Comparison of ENCODE assay signal across 12 cellular contexts in genomic region chr10:71547841-71548493, GRCh38.
DNase-seq lines count a peak whose midpoint lies in the region; ATAC-seq and TF ChIP-seq lines count a peak whose summit lies in the region.
"Had no signal": no experiment of that assay in that cellular context is flagged by ENCODE, and none has a peak within 500 bp of the region (broad histone marks: within the 10 kb centered on the region; RNA-seq: fewer than 3 reads in every experiment).

No MANE protein-coding gene starts in this region.

- DNase-seq in SJCRH30 = peak; percentile 79 to 80
- DNase-seq in fibroblast of the aortic adventitia (ENCODE audit: low read depth) = peak; percentile 63
- DNase-seq in mucosa of gallbladder (ENCODE audit: low spot score) = peak; percentile 56
- DNase-seq in upper lobe of left lung = peak in 1 of 2 donors; percentile 74
- no peak for DNase-seq in NCI-H1694 (lab: John Stamatoyannopoulos, UW)
- DNase-seq in H7 = no peak
- no peak for DNase-seq in NCI-H1417 (lab: John Stamatoyannopoulos, UW)
- DNase-seq: left colon; NCI-H446 treated with DMSO at 0.1 percent for 48 hours; stimulated activated CD4-positive, alpha-beta T cell treated with anti-CD3 and anti-CD28 coated beads, Interleukin-12 subunit alpha, Interleukin-12 subunit beta, amount 100 ng/mL, for 4 hours had no signal

- TF ChIP-seq POLR2A in upper lobe of left lung (IDR thresholded peaks at IDR 0.05) = no peak

- H3K27ac ChIP-seq in SJCRH30 (peak overlapping the region; percentile 20; the same call in 1 of the 2 replicates), upper lobe of left lung (peak overlapping the region in 2 of 4 donors; percentile 28 to 45)
- H3K27ac ChIP-seq: SK-N-MC had no signal

- no peaks in the 10 kb centered on the region for H3K36me3 ChIP-seq in SJCRH30
- no peaks in the 10 kb centered on the region for H3K36me3 ChIP-seq in upper lobe of left lung
- no peaks in the 10 kb centered on the region for H3K36me3 ChIP-seq in H7 (replicated peaks; ENCODE audit: control insufficient read depth, insufficient read depth, low read length)

- TF ChIP-seq EP300 in upper lobe of left lung (IDR thresholded peaks at IDR 0.05) = no peak

- H3K4me3 ChIP-seq in SJCRH30 (no peak overlapping the region), fibroblast of the aortic adventitia (ENCODE audit: low read depth, low read length) (no peak overlapping the region), upper lobe of left lung (no peak overlapping the region), H7 (ENCODE audit: insufficient read depth, low read depth, low read length) (no peak overlapping the region)
- H3K4me3 ChIP-seq: SK-N-MC had no signal

- no peaks in the 10 kb centered on the region for H3K9me3 ChIP-seq in SJCRH30 (replicated peaks)
- no peaks in the 10 kb centered on the region for H3K9me3 ChIP-seq in upper lobe of left lung

- TF ChIP-seq CTCF in fibroblast of the aortic adventitia (IDR thresholded peaks at IDR 0.05; ENCODE audit: insufficient read depth, low read length) = no peak
- no peak for TF ChIP-seq CTCF in upper lobe of left lung (IDR thresholded peaks at IDR 0.05)

- H3K27me3 ChIP-seq in SJCRH30 = no peaks in the 10 kb centered on the region
- no peaks in the 10 kb centered on the region for H3K27me3 ChIP-seq in upper lobe of left lung
- H3K27me3 ChIP-seq in H7 (ENCODE audit: control insufficient read depth, insufficient read depth, low read length) = no peaks in the 10 kb centered on the region

- whole genome bisulfite sequencing in upper lobe of left lung, 2 donors = 66 to 67% methylated on average over 19 to 21 of the region's 21 CpGs

- H3K4me1 ChIP-seq in SJCRH30 (peaks cover 9% of the 10 kb centered on the region; the same call in 1 of the 2 replicates), upper lobe of left lung (peaks cover 3 to 8% (median 4%) of the 10 kb centered on the region in 4 donors)

- peak; percentile 75 to 82 for ATAC-seq in upper lobe of left lung (ENCODE audit: low FRiP score in 2 of 2)
- no peak for ATAC-seq in HG02938 (IDR thresholded peaks at IDR 0.05; ENCODE audit: unreplicated experiment)
- ATAC-seq: left colon had no signal

Comparison
In these comparisons a context has a peak if more than half of its experiments do, and no peak if none do; other contexts are left out.
1. DNase-seq: peak in SJCRH30 (2 of 2), fibroblast of the aortic adventitia (single experiment) and mucosa of gallbladder (single experiment); none in NCI-H1694 (single experiment), H7 (single experiment) and NCI-H1417 (0 of 3).